In the genomic region with DNA sequence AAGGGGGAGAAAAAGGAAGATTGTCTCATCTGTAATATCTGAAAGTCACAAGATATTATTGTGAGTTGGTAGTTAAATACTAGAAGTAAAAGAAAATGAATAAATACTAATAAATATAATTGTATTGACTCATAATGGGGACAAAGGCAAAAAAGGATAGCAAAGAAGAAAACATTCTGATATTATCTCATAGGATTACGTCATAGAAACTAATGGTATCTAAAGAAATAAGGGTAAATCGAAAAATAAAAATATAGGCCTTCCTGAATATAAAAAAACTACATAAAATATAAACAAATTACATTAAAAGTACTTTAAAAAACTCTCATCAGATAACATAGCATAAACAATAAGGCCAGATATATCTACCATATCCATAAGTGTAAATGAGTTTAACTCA, we compare ENCODE assay signal across 23 cellular contexts.
"Had no signal": no experiment of that assay in that cellular context is flagged by ENCODE, and none has a peak within 500 bp of the region (broad histone marks: within the 10 kb centered on the region; RNA-seq: fewer than 3 reads in every experiment).

No MANE protein-coding gene starts in this region.

- H3K4me3 Mint-ChIP-seq: immature natural killer cell, mesothelial cell of epicardium, naive B cell had no signal

- H3K27ac Mint-ChIP-seq: immature natural killer cell, mesothelial cell of epicardium, naive B cell had no signal

- DNase-seq: dermis blood vessel endothelial cell; dorsolateral prefrontal cortex; effector CD4-positive, alpha-beta T cell; effector memory CD4-positive, alpha-beta T cell; foreskin keratinocyte; heart left ventricle; hypothalamus; immature natural killer cell; islet precursor cell; left cardiac atrium; left lung; left ventricle myocardium superior; lower lobe of right lung; mesenchymal stem cell; mucosa of descending colon; naive B cell had no signal

- H3K4me2 ChIP-seq: hepatocyte had no signal

- H3K4me1 Mint-ChIP-seq: immature natural killer cell, naive B cell had no signal

- H3K36me3 ChIP-seq: esophagus muscularis mucosa, gastroesophageal sphincter, heart left ventricle, left lung, lower lobe of right lung had no signal

- H3K27ac ChIP-seq: coronary artery, dorsolateral prefrontal cortex, esophagus muscularis mucosa, foreskin keratinocyte, gastroesophageal sphincter, heart left ventricle, hepatocyte, left lung, lower lobe of right lung had no signal

- FAIRE-seq: endothelial cell of umbilical vein, frontal cortex had no signal

- H3K4me3 ChIP-seq: coronary artery, dorsolateral prefrontal cortex, esophagus muscularis mucosa, gastroesophageal sphincter, heart left ventricle, hepatocyte, left lung, lower lobe of right lung, mucosa of descending colon had no signal

- H2AFZ ChIP-seq: hepatocyte had no signal

- H3K79me2 ChIP-seq: hepatocyte had no signal

- ATAC-seq: foreskin keratinocyte, gastroesophageal sphincter, heart left ventricle, left cardiac atrium, left lung, left ventricle myocardium superior, lower lobe of right lung, mucosa of descending colon had no signal

- H3K4me1 ChIP-seq: esophagus muscularis mucosa, foreskin keratinocyte, gastroesophageal sphincter, heart left ventricle, left lung, lower lobe of right lung had no signal

- H3K9me3 ChIP-seq: esophagus muscularis mucosa, gastroesophageal sphincter, heart left ventricle, left lung, lower lobe of right lung, mucosa of descending colon had no signal

- H3K27me3 ChIP-seq: dorsolateral prefrontal cortex, esophagus muscularis mucosa, gastroesophageal sphincter, heart left ventricle, hepatocyte, left lung had no signal

- H3K36me3 Mint-ChIP-seq: immature natural killer cell, mesothelial cell of epicardium, naive B cell had no signal
